Comparison of ENCODE assay signal across 8 cellular contexts in genomic region chr21:34639882-34640788, GRCh38.
DNase-seq lines count a peak whose midpoint lies in the region; ATAC-seq and TF ChIP-seq lines count a peak whose summit lies in the region.

No MANE protein-coding gene starts in this region.

- peak; percentile 36 for DNase-seq in fibroblast of peridontal ligament (ENCODE audit: extremely low read depth)
- DNase-seq in COLO829 (ENCODE audit: low spot score) = no peak
- DNase-seq in anterior cingulate cortex (lab: John Stamatoyannopoulos, UW) = no peak
- no peak for DNase-seq in NCI-H2227 (lab: John Stamatoyannopoulos, UW; ENCODE audit: unreplicated experiment)
- DNase-seq in NCI-H69 (lab: John Stamatoyannopoulos, UW) = no peak

- ATAC-seq in GM19468 (IDR thresholded peaks at IDR 0.05; ENCODE audit: extremely low read depth, unreplicated experiment) (peak; percentile 31), SK-N-SH treated with all-trans-retinoic acid at 6 μM for 48 hours (peak; percentile 17; the same call in 2 of the 3 replicates)

- H3K9me3 ChIP-seq in BLaER1 treated with 17β-estradiol and CSF1 and Interleukin-3, amounts not matched to agents 10 nM and 100 nM (replicated peaks in 1 of 11) = peaks cover 0 to 9% (median 0%) of the 10 kb centered on the region in 11 experiments; a peak in 2 of 22 replicates

- no peaks in the 10 kb centered on the region for H3K36me3 ChIP-seq in BLaER1 treated with 17β-estradiol and CSF1 and Interleukin-3, amounts not matched to agents 10 nM and 100 nM

- H3K27me3 ChIP-seq in BLaER1 treated with 17β-estradiol and CSF1 and Interleukin-3, amounts not matched to agents 10 nM and 100 nM = no peaks in the 10 kb centered on the region

- H3K4me2 ChIP-seq in BLaER1 treated with 17β-estradiol and CSF1 and Interleukin-3, amounts not matched to agents 10 nM and 100 nM = peak overlapping the region in 10 of 11 experiments; percentile 22 to 83 (median 67); a peak in 18 of 22 replicates

- H3K27ac ChIP-seq in BLaER1 treated with 17β-estradiol and CSF1 and Interleukin-3, amounts not matched to agents 10 nM and 100 nM = peak overlapping the region in 3 of 11 experiments; percentile 18 to 31 (median 29); a peak in 4 of 22 replicates

- H3K9ac ChIP-seq in BLaER1 treated with 17β-estradiol and CSF1 and Interleukin-3, amounts not matched to agents 10 nM and 100 nM = no peak overlapping the region

- H3K4me1 ChIP-seq in BLaER1 treated with 17β-estradiol and CSF1 and Interleukin-3, amounts not matched to agents 10 nM and 100 nM = peaks cover 29 to 35% (median 32%) of the 10 kb centered on the region in 10 experiments

- no peaks in the 10 kb centered on the region; a peak in 1 of 22 replicates for H4K20me1 ChIP-seq in BLaER1 treated with 17β-estradiol and CSF1 and Interleukin-3, amounts not matched to agents 10 nM and 100 nM

- H3K4me3 ChIP-seq in BLaER1 treated with 17β-estradiol and CSF1 and Interleukin-3, amounts not matched to agents 10 nM and 100 nM = no peak overlapping the region

TF ChIP-seq in SK-N-SH treated with all-trans-retinoic acid at 6 μM for 48 hours, 23 proteins besides CTCF, POLR2A, EP300 and RAD21:
- no peak for TF ChIP-seq ZNF8 (CRISPR knock-in tag; IDR thresholded peaks at IDR 0.05)
- TF ChIP-seq CSRNP3 (CRISPR knock-in tag; IDR thresholded peaks at IDR 0.05) = no peak
- TF ChIP-seq RARB (CRISPR knock-in tag; IDR thresholded peaks at IDR 0.05) = no peak
- no peak for TF ChIP-seq ISL1 (CRISPR knock-in tag; IDR thresholded peaks at IDR 0.05)
- TF ChIP-seq SNAI2 (CRISPR knock-in tag; IDR thresholded peaks at IDR 0.05) = no peak
- TF ChIP-seq ZNF70 (CRISPR knock-in tag; IDR thresholded peaks at IDR 0.05) = no peak
- TF ChIP-seq GLIS3 (CRISPR knock-in tag; IDR thresholded peaks at IDR 0.05) = no peak
- no peak for TF ChIP-seq CREB5 (CRISPR knock-in tag; IDR thresholded peaks at IDR 0.05; ENCODE audit: low read depth)
- TF ChIP-seq TCF4 (CRISPR knock-in tag; IDR thresholded peaks at IDR 0.05; ENCODE audit: borderline replicate concordance) = no peak
- no peak for TF ChIP-seq CSDC2 (CRISPR knock-in tag; IDR thresholded peaks at IDR 0.05)
- TF ChIP-seq ZC3H10 (CRISPR knock-in tag; IDR thresholded peaks at IDR 0.05) = no peak
- TF ChIP-seq TOX (CRISPR knock-in tag; IDR thresholded peaks at IDR 0.05; ENCODE audit: borderline replicate concordance) = no peak
- no peak for TF ChIP-seq POU6F1 (CRISPR knock-in tag; IDR thresholded peaks at IDR 0.05; ENCODE audit: borderline replicate concordance, low read depth)
